Comparison of ENCODE assay signal across 19 cellular contexts in genomic region chr9:134863941-134864820, GRCh38. TPM values are rescaled to one million over a fixed set of nuclear protein-coding genes. Genes with fewer than 3 reads are reported as not detected.
DNase-seq lines count a peak whose midpoint lies in the region; ATAC-seq and TF ChIP-seq lines count a peak whose summit lies in the region.
"Had no signal": no experiment of that assay in that cellular context is flagged by ENCODE, and none has a peak within 500 bp of the region (broad histone marks: within the 10 kb centered on the region; RNA-seq: fewer than 3 reads in every experiment).

No MANE protein-coding gene starts in this region.

- H3K36me3 Mint-ChIP-seq in stimulated activated memory B cell treated with anti-CD40 and anti-IgM and Interleukin-4, amounts not matched to agents 10 μg/mL and 1 μg/mL and 100 μg/mL, for 72 hours: no peaks in the 10 kb centered on the region
- H3K36me3 Mint-ChIP-seq: activated naive CD8-positive, alpha-beta T cell; naive thymus-derived CD4-positive, alpha-beta T cell had no signal

- H3K9me3 Mint-ChIP-seq in stimulated activated memory B cell treated with anti-CD40 and anti-IgM and Interleukin-4, amounts not matched to agents 10 μg/mL and 1 μg/mL and 100 μg/mL, for 72 hours: peaks cover 11% of the 10 kb centered on the region
- H3K9me3 Mint-ChIP-seq: T-helper 1 cell treated with Interleukin-12 subunit alpha and Interleukin-12 subunit beta and Interleukin-4 antibody, amounts not matched to agents 30 μg/mL and 1 μg/mL, for 36 hours had no signal

- H3K56ac ChIP-seq in IMR-90 (ENCODE audit: extremely low read depth, insufficient read depth, low read length) (no peak overlapping the region), mesendoderm (ENCODE audit: low read length) (no peak overlapping the region)

- intact Hi-C loops in IMR-90 (cut with micrococcal nuclease): no loop called here
- intact Hi-C loops in left lung (cut with DNase I): no loop called here

- H3K79me2 ChIP-seq in mesendoderm (ENCODE audit: control insufficient read depth, insufficient read depth, low read length): no peaks in the 10 kb centered on the region

- H2BK120ac ChIP-seq in IMR-90 (ENCODE audit: low read depth, low read length): no peak overlapping the region
- H2BK120ac ChIP-seq in mesendoderm (ENCODE audit: low read depth, low read length): no peak overlapping the region

- CTCF ChIA-PET in IMR-90 (lab: Yijun Ruan, JAX): no interaction called here

- H3K79me1 ChIP-seq in IMR-90 (ENCODE audit: low read depth in 1 of 2, low read length in 2 of 2): no peaks in the 10 kb centered on the region
- no peaks in the 10 kb centered on the region for H3K79me1 ChIP-seq in mesendoderm (ENCODE audit: low read length)

- no peaks in the 10 kb centered on the region for H4K20me1 ChIP-seq in IMR-90 (ENCODE audit: insufficient read depth, low read length)

- H3K4me3 Mint-ChIP-seq in stimulated activated memory B cell treated with anti-CD40 and anti-IgM and Interleukin-4, amounts not matched to agents 10 μg/mL and 1 μg/mL and 100 μg/mL, for 72 hours: no peak overlapping the region
- H3K4me3 Mint-ChIP-seq: activated naive CD8-positive, alpha-beta T cell; naive thymus-derived CD4-positive, alpha-beta T cell; T-helper 1 cell treated with Interleukin-12 subunit alpha and Interleukin-12 subunit beta and Interleukin-4 antibody, amounts not matched to agents 30 μg/mL and 1 μg/mL, for 36 hours had no signal

- BruUV-seq in IMR-90 (replicated peaks; lab: Mats Ljungman, UMichigan): no TSS peak

- WGBS in IMR-90 (ENCODE audit: extremely low coverage in 2 of 2, insufficient read length in 1 of 2), 2 experiments: 67% methylated on average over 7 of the region's 28 CpGs; no CpG with 5 or more reads in 1 of the 2 experiments
- no CpG with 5 or more reads among the region's 28 CpGs for WGBS in mesendoderm (ENCODE audit: extremely low coverage, insufficient coverage, low lambda C conversion rate)

- DNase-seq in IMR-90 (no peak), coronary artery (ENCODE audit: low spot score) (peak; percentile 72), left lung (peak; percentile 28 to 62), mesendoderm (no peak)
- DNase-seq: AML-193; cerebellar nuclear complex; DMS53; naive thymus-derived CD4-positive, alpha-beta T cell; NCI-H1694; NCI-H524 treated with DMSO at 0.1 percent for 48 hours; stimulated activated naive CD8-positive, alpha-beta T cell treated with anti-CD3 and anti-CD28 coated beads, Interleukin-15, Interleukin-2, amounts not matched to agents 100 U/mL and 50 U/mL, for 24 hours had no signal

- H3K27me3 ChIP-seq in IMR-90 (ENCODE audit: control insufficient read depth, insufficient read depth, low read length) (peaks cover 4% of the 10 kb centered on the region; the same call in 1 of the 2 replicates), left lung (peaks cover 0 to 11% of the 10 kb centered on the region in 2 donors), subcutaneous abdominal adipose tissue (ENCODE audit: control insufficient read depth in 5 of 5, insufficient read depth in 4 of 5, low read length in 5 of 5) (no peaks in the 10 kb centered on the region), mesendoderm (ENCODE audit: insufficient read depth, low read length, poor library complexity) (no peaks in the 10 kb centered on the region)

- H3K36me3 ChIP-seq in IMR-90 (ENCODE audit: control insufficient read depth, insufficient read depth, low read length) (no peaks in the 10 kb centered on the region), left lung (no peaks in the 10 kb centered on the region), subcutaneous abdominal adipose tissue (ENCODE audit: control insufficient read depth in 5 of 5, insufficient read depth in 5 of 5, low read length in 5 of 5) (no peaks in the 10 kb centered on the region), mesendoderm (ENCODE audit: control insufficient read depth, insufficient read depth, low read length) (no peaks in the 10 kb centered on the region)
- H3K36me3 ChIP-seq: HAP-1 had no signal

- H2BK5ac ChIP-seq in IMR-90 (ENCODE audit: low read depth, low read length, poor library complexity, severe bottlenecking): no peak overlapping the region
- H2BK5ac ChIP-seq in mesendoderm (ENCODE audit: low read length): no peak overlapping the region

- no peak for TF ChIP-seq RAD21 in IMR-90 (IDR thresholded peaks at IDR 0.05; ENCODE audit: low read length)

- TF ChIP-seq POLR2A in IMR-90 (IDR thresholded peaks at IDR 0.05; ENCODE audit: low read depth, low read length): no peak

- H3K27me3 Mint-ChIP-seq in stimulated activated memory B cell treated with anti-CD40 and anti-IgM and Interleukin-4, amounts not matched to agents 10 μg/mL and 1 μg/mL and 100 μg/mL, for 72 hours: peaks cover 15% of the 10 kb centered on the region
- H3K27me3 Mint-ChIP-seq: activated naive CD8-positive, alpha-beta T cell had no signal

- H3K27ac Mint-ChIP-seq in stimulated activated memory B cell treated with anti-CD40 and anti-IgM and Interleukin-4, amounts not matched to agents 10 μg/mL and 1 μg/mL and 100 μg/mL, for 72 hours: no peak overlapping the region
- H3K27ac Mint-ChIP-seq: activated naive CD8-positive, alpha-beta T cell; naive thymus-derived CD4-positive, alpha-beta T cell; T-helper 1 cell treated with Interleukin-12 subunit alpha and Interleukin-12 subunit beta and Interleukin-4 antibody, amounts not matched to agents 30 μg/mL and 1 μg/mL, for 36 hours had no signal

- H3K9ac ChIP-seq in IMR-90 (ENCODE audit: low read depth, low read length) (no peak overlapping the region), subcutaneous abdominal adipose tissue (ENCODE audit: low read length in 5 of 5) (peak overlapping the region in 3 of 5 donors; percentile 12 to 63 (median 41)), mesendoderm (ENCODE audit: low read length) (no peak overlapping the region)
- H3K9ac ChIP-seq: KMS-11 had no signal

- H4K8ac ChIP-seq in IMR-90 (ENCODE audit: low read depth in 2 of 2, low read length in 2 of 2): no peak overlapping the region
- no peak overlapping the region for H4K8ac ChIP-seq in mesendoderm (ENCODE audit: low read depth, low read length)

- dilution Hi-C loops in IMR-90 (cut with HindIII; ENCODE audit: low sequenced_read_pairs, unreplicated experiment): no loop called here

- no peak overlapping the region for H4K91ac ChIP-seq in IMR-90 (ENCODE audit: insufficient read depth, low read depth, low read length)

- H2AK5ac ChIP-seq in IMR-90 (ENCODE audit: low read depth, low read length) (no peak overlapping the region), mesendoderm (ENCODE audit: low read length) (no peak overlapping the region)

- H3K27ac ChIP-seq in IMR-90 (ENCODE audit: insufficient read depth, low read length): no peak overlapping the region
- peak overlapping the region in 1 of 2 donors; percentile 22 for H3K27ac ChIP-seq in coronary artery
- no peak overlapping the region for H3K27ac ChIP-seq in left lung
- peak overlapping the region; percentile 62 for H3K27ac ChIP-seq in subcutaneous abdominal adipose tissue (ENCODE audit: low read depth, low read length)
- no peak overlapping the region for H3K27ac ChIP-seq in mesendoderm (ENCODE audit: low read depth, low read length)
- H3K27ac ChIP-seq: KMS-11 had no signal

- no peak overlapping the region for H2BK20ac ChIP-seq in IMR-90 (ENCODE audit: low read depth, low read length)

- no peak overlapping the region for H3K4me2 ChIP-seq in IMR-90 (ENCODE audit: low read depth, low read length)
- H3K4me2 ChIP-seq in mesendoderm (ENCODE audit: low read length): no peak overlapping the region
- H3K4me2 ChIP-seq: KMS-11 had no signal

- POLR2A ChIA-PET in IMR-90 (lab: Charles Lee; ENCODE audit: unreplicated experiment): no interaction called here

- H3K9me3 ChIP-seq in IMR-90 (ENCODE audit: control insufficient read depth, insufficient read depth, low read length): peaks cover 4% of the 10 kb centered on the region
- H3K9me3 ChIP-seq in left lung: no peaks in the 10 kb centered on the region
- peaks cover 0 to 5% (median 0%) of the 10 kb centered on the region in 5 donors for H3K9me3 ChIP-seq in subcutaneous abdominal adipose tissue (ENCODE audit: control insufficient read depth in 5 of 5, low read length in 5 of 5)

- in situ Hi-C loops in IMR-90 (cut with MboI; ENCODE audit: low sequenced_read_pairs): no loop called here

- H2BK15ac ChIP-seq in IMR-90 (ENCODE audit: low read depth, low read length): no peak overlapping the region
- H2BK15ac ChIP-seq in mesendoderm (replicated peaks; ENCODE audit: low read depth): no peak overlapping the region

- no peak overlapping the region for H3K4me3 ChIP-seq in IMR-90 (ENCODE audit: insufficient read depth, low read depth, low read length)
- no peak overlapping the region for H3K4me3 ChIP-seq in coronary artery
- H3K4me3 ChIP-seq in left lung: no peak overlapping the region
- H3K4me3 ChIP-seq in subcutaneous abdominal adipose tissue (ENCODE audit: low read depth in 1 of 5, low read length in 5 of 5): peak overlapping the region in 1 of 5 donors; percentile 35
- no peak overlapping the region for H3K4me3 ChIP-seq in mesendoderm (ENCODE audit: low read length)
- H3K4me3 ChIP-seq: HAP-1 had no signal

- TF ChIP-seq CTCF in IMR-90 (conservative IDR thresholded peaks at IDR 0.05; ENCODE audit: low read depth, low read length) (no peak), coronary artery (IDR thresholded peaks at IDR 0.05) (no peak), left lung (IDR thresholded peaks at IDR 0.05) (no peak)

- H3K14ac ChIP-seq in IMR-90 (replicated peaks; ENCODE audit: low read depth, low read length): no peak overlapping the region

- ATAC-seq in IMR-90 (ENCODE audit: low read depth) (no peak), left lung (no peak), SK-N-SH treated with all-trans-retinoic acid at 6 μM for 48 hours (no peak), GM18519 (IDR thresholded peaks at IDR 0.05; ENCODE audit: low FRiP score, unreplicated experiment) (no peak)
- no peak for ATAC-seq in stimulated activated memory B cell treated with anti-CD40 and anti-IgM and Interleukin-4, amounts not matched to agents 10 μg/mL and 1 μg/mL and 100 μg/mL, for 72 hours
- ATAC-seq: naive thymus-derived CD4-positive, alpha-beta T cell; stimulated activated naive CD8-positive, alpha-beta T cell treated with anti-CD3 and anti-CD28 coated beads, Interleukin-15, Interleukin-2, amounts not matched to agents 100 U/mL and 50 U/mL, for 24 hours had no signal

- H3K18ac ChIP-seq in IMR-90 (ENCODE audit: low read depth, low read length) (no peak overlapping the region), mesendoderm (ENCODE audit: low read length) (no peak overlapping the region)

- H3K4me1 ChIP-seq in IMR-90 (ENCODE audit: control insufficient read depth, insufficient read depth, low read length): no peaks in the 10 kb centered on the region; the same call in 1 of the 2 replicates
- no peaks in the 10 kb centered on the region for H3K4me1 ChIP-seq in left lung
- peaks cover 4 to 15% (median 13%) of the 10 kb centered on the region in 5 donors for H3K4me1 ChIP-seq in subcutaneous abdominal adipose tissue (ENCODE audit: control insufficient read depth in 5 of 5, insufficient read depth in 5 of 5, low read length in 5 of 5)
- no peaks in the 10 kb centered on the region for H3K4me1 ChIP-seq in mesendoderm (ENCODE audit: control insufficient read depth, low read depth, low read length)
- H3K4me1 ChIP-seq: HAP-1 had no signal

- H2AFZ ChIP-seq in IMR-90 (replicated peaks; ENCODE audit: low read length, poor library complexity): peak overlapping the region; percentile 2

- peaks cover 5% of the 10 kb centered on the region for H3K4me1 Mint-ChIP-seq in stimulated activated memory B cell treated with anti-CD40 and anti-IgM and Interleukin-4, amounts not matched to agents 10 μg/mL and 1 μg/mL and 100 μg/mL, for 72 hours
- H3K4me1 Mint-ChIP-seq: naive thymus-derived CD4-positive, alpha-beta T cell had no signal

- no peak overlapping the region for H2AK9ac ChIP-seq in IMR-90 (replicated peaks; ENCODE audit: low read depth, low read length, poor library complexity)

- H3K9me1 ChIP-seq in IMR-90 (ENCODE audit: insufficient read depth, low read length): peaks cover 2% of the 10 kb centered on the region; the same call in 1 of the 2 replicates

- no peak overlapping the region for H3K23ac ChIP-seq in IMR-90 (ENCODE audit: low read depth, low read length)
- no peak overlapping the region for H3K23ac ChIP-seq in mesendoderm (ENCODE audit: low read length)

- H4K5ac ChIP-seq in IMR-90 (ENCODE audit: low read depth, low read length) (no peak overlapping the region), mesendoderm (ENCODE audit: low read length) (no peak overlapping the region)

- H3K4ac ChIP-seq in IMR-90 (ENCODE audit: low read depth, low read length) (no peak overlapping the region), mesendoderm (ENCODE audit: low read depth, low read length) (no peak overlapping the region)

RNA-seq across cellular contexts. Expression of gene FCN2, which starts 16.4 kb away (rescaled TPM):
- total RNA-seq in IMR-90 (2012; rRNA removed): not detected in 2 replicates
- polyA plus RNA-seq in IMR-90 (2012; rRNA removed): not detected in 2 replicates
- not detected in 2 replicates for polyA plus RNA-seq in IMR-90 (2012; cell fraction: cytosol; rRNA removed)
- polyA plus RNA-seq in IMR-90 (2012; cell fraction: nucleus; rRNA removed; ENCODE audit: low replicate concordance): not detected in 2 replicates
- not detected for total RNA-seq in left lung
- polyA plus RNA-seq in mesendoderm (2013, experiment 1 of 2): not detected
- not detected for polyA plus RNA-seq in mesendoderm (2013, experiment 2 of 2)
- total RNA-seq: naive thymus-derived CD4-positive, alpha-beta T cell had no signal
- polyA plus RNA-seq: naive thymus-derived CD4-positive, alpha-beta T cell had no signal

RNA-seq across cellular contexts. Expression of gene FCN1, which starts 53.5 kb away (rescaled TPM):
- total RNA-seq in IMR-90 (2012; rRNA removed) (not detected in 2 replicates), left lung (10 to 100 TPM; 28.4 to 72.1 TPM)
- polyA plus RNA-seq in IMR-90 (2012; rRNA removed): not detected in 2 replicates
- polyA plus RNA-seq in IMR-90 (2012; cell fraction: cytosol; rRNA removed): not detected in 2 replicates
- not detected in 2 replicates for polyA plus RNA-seq in IMR-90 (2012; cell fraction: nucleus; rRNA removed; ENCODE audit: low replicate concordance)
- not detected for polyA plus RNA-seq in mesendoderm (2013, experiment 1 of 2)
- not detected for polyA plus RNA-seq in mesendoderm (2013, experiment 2 of 2)

Comparison
In these comparisons a context has a peak if more than half of its experiments do, and no peak if none do; other contexts are left out.
1. DNase-seq: peak in coronary artery (single experiment) and left lung (2 of 2); none in IMR-90 (single experiment) and mesendoderm (single experiment).
2. H3K9ac ChIP-seq: peak in subcutaneous abdominal adipose tissue (3 of 5); none in IMR-90 (single experiment) and mesendoderm (single experiment).
3. RNA of gene FCN1, which starts 53.5 kb away (total RNA-seq): 28.4 to 72.1 TPM in left lung; not detected in IMR-90; every median in the first group is over 10 times any median in the second.